ENCODE assay signal across 8 cellular contexts in the genomic region with DNA sequence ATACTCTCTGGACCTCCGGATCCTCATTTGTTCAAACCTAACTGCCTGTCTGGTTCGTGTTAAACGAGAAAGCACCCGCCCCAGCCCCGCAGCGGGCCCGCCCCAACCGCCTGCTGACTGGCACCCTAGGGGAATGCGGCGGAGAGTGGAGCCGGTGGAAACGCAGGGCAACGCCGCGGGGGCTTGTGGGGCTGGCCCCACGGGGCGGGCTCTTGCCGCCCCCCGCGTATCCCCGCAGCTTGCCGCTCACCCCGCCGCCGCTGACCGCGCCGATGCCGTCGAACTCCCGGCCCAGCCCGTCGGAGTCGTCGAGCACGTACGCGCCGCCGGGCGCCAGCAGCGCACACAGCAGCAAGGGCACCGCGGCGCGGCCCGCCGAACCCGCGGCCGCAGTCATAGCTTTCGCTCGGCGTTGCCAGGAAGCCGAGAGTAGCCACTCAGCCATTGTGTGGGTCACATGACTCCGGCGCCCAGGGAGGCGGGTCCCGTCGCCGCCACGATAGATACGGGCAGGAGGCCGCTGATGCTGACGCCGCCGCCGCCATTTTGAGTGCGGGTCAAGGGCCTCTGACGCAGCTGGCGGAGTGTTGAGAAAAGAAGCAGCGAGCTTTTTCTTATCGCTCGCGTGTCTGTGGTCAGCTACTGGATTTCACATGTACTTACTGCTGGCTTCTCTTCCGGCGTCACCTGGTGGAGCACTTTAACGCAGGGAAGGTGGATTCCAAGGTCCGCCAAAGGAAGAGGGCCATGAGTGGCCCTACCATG. TPM values are rescaled to one million over a fixed set of nuclear protein-coding genes. Genes with fewer than 3 reads are reported as not detected.
DNase-seq lines count a peak whose midpoint lies in the region; ATAC-seq, FAIRE-seq and TF ChIP-seq lines count a peak whose summit lies in the region.

A gene (minus strand): TSS at position 463 of the 765 bp plus-strand sequence. CDS start 18 bp downstream, at position 445.

- H3K4me3 ChIP-seq in neural cell (ENCODE audit: low read length), result peak within 1 kb of the TSS; percentile 71

- peak within 1 kb of the TSS; percentile 83 for H2AFZ ChIP-seq in neural cell (ENCODE audit: low read depth, low read length)

- peak within 1 kb of the TSS; percentile 54 for H3K27ac ChIP-seq in neural cell (ENCODE audit: low read length)

- no peaks in the 10 kb centered on the region for H3K79me2 ChIP-seq in neural cell (replicated peaks; ENCODE audit: insufficient read depth, low read length)

- peak within 1 kb of the TSS; percentile 98 to 99 for H3K27ac Mint-ChIP-seq in stimulated activated naive CD8-positive, alpha-beta T cell treated with anti-CD3 and anti-CD28 coated beads, Interleukin-15, amount 100 ng/mL, for 72 hours

- H3K9me3 Mint-ChIP-seq in stimulated activated naive CD8-positive, alpha-beta T cell treated with anti-CD3 and anti-CD28 coated beads, Interleukin-15, amount 100 ng/mL, for 72 hours, result no peaks in the 10 kb centered on the region

- peak; percentile 82 for ATAC-seq in GM21447 (IDR thresholded peaks at IDR 0.05; ENCODE audit: unreplicated experiment)
- peak; percentile 84 for ATAC-seq in stimulated activated naive CD8-positive, alpha-beta T cell treated with anti-CD3 and anti-CD28 coated beads, Interleukin-15, amount 100 ng/mL, for 72 hours

- no peaks in the 10 kb centered on the region for H3K9me3 ChIP-seq in neural cell (ENCODE audit: low read length)

- TF ChIP-seq RAD21 in Ishikawa (IDR thresholded peaks at IDR 0.05; ENCODE audit: low read depth) (no peak), neural cell (conservative IDR thresholded peaks at IDR 0.05) (no peak)

- peak within 1 kb of the TSS; percentile 27 for H3K4me2 ChIP-seq in neural cell (ENCODE audit: low read length)

- no peaks in the 10 kb centered on the region for H3K36me3 ChIP-seq in neural cell (ENCODE audit: insufficient read depth, low read length)

- no peaks in the 10 kb centered on the region for H3K27me3 ChIP-seq in neural cell (ENCODE audit: insufficient read depth, low read depth, low read length)

- peak within 1 kb of the TSS; percentile 66 for H3K9ac ChIP-seq in neural cell (ENCODE audit: low read length)

- H4K20me1 ChIP-seq in neural cell (ENCODE audit: insufficient read depth), result no peaks in the 10 kb centered on the region

- TF ChIP-seq EP300 in Ishikawa (IDR thresholded peaks at IDR 0.05; ENCODE audit: borderline replicate concordance) (no peak), neural cell (conservative IDR thresholded peaks at IDR 0.05; ENCODE audit: poor library complexity, severe bottlenecking) (peak; percentile 42)

- no peaks in the 10 kb centered on the region for H3K27me3 Mint-ChIP-seq in stimulated activated naive CD8-positive, alpha-beta T cell treated with anti-CD3 and anti-CD28 coated beads, Interleukin-15, amount 100 ng/mL, for 72 hours

- peaks cover 67% of the 10 kb centered on the region for H3K4me1 Mint-ChIP-seq in stimulated activated naive CD8-positive, alpha-beta T cell treated with anti-CD3 and anti-CD28 coated beads, Interleukin-15, amount 100 ng/mL, for 72 hours

- no peak for FAIRE-seq in D721Med (lab: Jason Lieb, UNC)

- H3K9me2 ChIP-seq in neural cell (ENCODE audit: insufficient read depth, low read length), result no peaks in the 10 kb centered on the region

- peak; percentile 51 for DNase-seq in D721Med (ENCODE audit: insufficient read length, low spot score)
- peak; percentile 44 for DNase-seq in SIG-M5 (lab: John Stamatoyannopoulos, UW)
- peak; percentile 91 for DNase-seq in activated gamma-delta T cell treated with anti-CD3 and anti-CD28 coated beads, Interleukin-2, amount 50 U/mL, for 16 hours (ENCODE audit: low read depth)
- DNase-seq in fibroblast of the conjunctiva (ENCODE audit: low read depth), result peak; percentile 79
- peak; percentile 96 to 99 for DNase-seq in stimulated activated naive CD8-positive, alpha-beta T cell treated with anti-CD3 and anti-CD28 coated beads, Interleukin-15, amount 100 ng/mL, for 72 hours

- peak within 1 kb of the TSS; percentile 93 to 94 for H3K4me3 Mint-ChIP-seq in stimulated activated naive CD8-positive, alpha-beta T cell treated with anti-CD3 and anti-CD28 coated beads, Interleukin-15, amount 100 ng/mL, for 72 hours

- H3F3A ChIP-seq in neural cell (ENCODE audit: insufficient read depth, low read length, poor library complexity, severe bottlenecking), result no peaks in the 10 kb centered on the region

- TF ChIP-seq CTCF in D721Med (IDR thresholded peaks at IDR 0.05; ENCODE audit: insufficient read depth, missing control alignments) (no peak), neural cell (IDR thresholded peaks at IDR 0.05; ENCODE audit: poor library complexity, severe bottlenecking) (peak; percentile 8)

TF ChIP-seq in Ishikawa, 13 proteins besides CTCF, POLR2A, EP300 and RAD21:
- TF ChIP-seq, protein P1, sequence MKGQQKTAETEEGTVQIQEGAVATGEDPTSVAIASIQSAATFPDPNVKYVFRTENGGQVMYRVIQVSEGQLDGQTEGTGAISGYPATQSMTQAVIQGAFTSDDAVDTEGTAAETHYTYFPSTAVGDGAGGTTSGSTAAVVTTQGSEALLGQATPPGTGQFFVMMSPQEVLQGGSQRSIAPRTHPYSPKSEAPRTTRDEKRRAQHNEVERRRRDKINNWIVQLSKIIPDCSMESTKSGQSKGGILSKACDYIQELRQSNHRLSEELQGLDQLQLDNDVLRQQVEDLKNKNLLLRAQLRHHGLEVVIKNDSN (IDR thresholded peaks at IDR 0.05), result peak; percentile 95
- TF ChIP-seq TCF12 (IDR thresholded peaks at IDR 0.05; ENCODE audit: low read depth) (no peak; the same call in 1 of the 2 replicates), CEBPB (IDR thresholded peaks at IDR 0.05) (no peak), TAF1 (IDR thresholded peaks at IDR 0.05; ENCODE audit: low read depth) (peak; percentile 49; the same call in 1 of the 2 replicates), YY1 (IDR thresholded peaks at IDR 0.05; ENCODE audit: low read depth) (peak; percentile 99), EGR1 (IDR thresholded peaks at IDR 0.05) (peak; percentile 74)
- TF ChIP-seq, protein P2, sequence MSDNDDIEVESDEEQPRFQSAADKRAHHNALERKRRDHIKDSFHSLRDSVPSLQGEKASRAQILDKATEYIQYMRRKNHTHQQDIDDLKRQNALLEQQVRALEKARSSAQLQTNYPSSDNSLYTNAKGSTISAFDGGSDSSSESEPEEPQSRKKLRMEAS (IDR thresholded peaks at IDR 0.05), result peak; percentile 84
TF ChIP-seq in Ishikawa: peak in this region for 5.

TF ChIP-seq in neural cell, 6 proteins besides CTCF, POLR2A, EP300 and RAD21:
- TF ChIP-seq MXI1 (conservative IDR thresholded peaks at IDR 0.05; ENCODE audit: poor library complexity, severe bottlenecking) (peak; percentile 23), POLR2AphosphoS5 (IDR thresholded peaks at IDR 0.05) (peak; percentile 34), EZH2 (IDR thresholded peaks at IDR 0.05; ENCODE audit: borderline replicate concordance, insufficient read depth, low read length, poor library complexity, severe bottlenecking) (no peak), TAF1 (IDR thresholded peaks at IDR 0.05; ENCODE audit: low read depth) (peak; percentile 32), SMC3 (conservative IDR thresholded peaks at IDR 0.05; ENCODE audit: poor library complexity) (no peak)
- TF ChIP-seq, protein P3, sequence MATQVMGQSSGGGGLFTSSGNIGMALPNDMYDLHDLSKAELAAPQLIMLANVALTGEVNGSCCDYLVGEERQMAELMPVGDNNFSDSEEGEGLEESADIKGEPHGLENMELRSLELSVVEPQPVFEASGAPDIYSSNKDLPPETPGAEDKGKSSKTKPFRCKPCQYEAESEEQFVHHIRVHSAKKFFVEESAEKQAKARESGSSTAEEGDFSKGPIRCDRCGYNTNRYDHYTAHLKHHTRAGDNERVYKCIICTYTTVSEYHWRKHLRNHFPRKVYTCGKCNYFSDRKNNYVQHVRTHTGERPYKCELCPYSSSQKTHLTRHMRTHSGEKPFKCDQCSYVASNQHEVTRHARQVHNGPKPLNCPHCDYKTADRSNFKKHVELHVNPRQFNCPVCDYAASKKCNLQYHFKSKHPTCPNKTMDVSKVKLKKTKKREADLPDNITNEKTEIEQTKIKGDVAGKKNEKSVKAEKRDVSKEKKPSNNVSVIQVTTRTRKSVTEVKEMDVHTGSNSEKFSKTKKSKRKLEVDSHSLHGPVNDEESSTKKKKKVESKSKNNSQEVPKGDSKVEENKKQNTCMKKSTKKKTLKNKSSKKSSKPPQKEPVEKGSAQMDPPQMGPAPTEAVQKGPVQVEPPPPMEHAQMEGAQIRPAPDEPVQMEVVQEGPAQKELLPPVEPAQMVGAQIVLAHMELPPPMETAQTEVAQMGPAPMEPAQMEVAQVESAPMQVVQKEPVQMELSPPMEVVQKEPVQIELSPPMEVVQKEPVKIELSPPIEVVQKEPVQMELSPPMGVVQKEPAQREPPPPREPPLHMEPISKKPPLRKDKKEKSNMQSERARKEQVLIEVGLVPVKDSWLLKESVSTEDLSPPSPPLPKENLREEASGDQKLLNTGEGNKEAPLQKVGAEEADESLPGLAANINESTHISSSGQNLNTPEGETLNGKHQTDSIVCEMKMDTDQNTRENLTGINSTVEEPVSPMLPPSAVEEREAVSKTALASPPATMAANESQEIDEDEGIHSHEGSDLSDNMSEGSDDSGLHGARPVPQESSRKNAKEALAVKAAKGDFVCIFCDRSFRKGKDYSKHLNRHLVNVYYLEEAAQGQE (IDR thresholded peaks at IDR 0.05; ENCODE audit: borderline replicate concordance), result peak; percentile 34

RNA-seq across cellular contexts. Expression of the gene that starts here (rescaled TPM):
- polyA plus RNA-seq in neural cell, result 42.6 and 46.9 TPM in 2 replicates
- 42.4 and 46.1 TPM in 2 replicates for polyA minus RNA-seq in neural cell

Comparison
In these comparisons a context has a peak if more than half of its experiments do, and no peak if none do; other contexts are left out.
1. Peak in every context shown above with its lines: DNase-seq, ATAC-seq, H3K4me3 ChIP-seq and H3K27ac ChIP-seq.
2. DNase-seq: peak in every context shown above with its lines; median percentile 98 in stimulated activated naive CD8-positive, alpha-beta T cell treated with anti-CD3 and anti-CD28 coated beads, Interleukin-15, amount 100 ng/mL, for 72 hours; 91 in activated gamma-delta T cell treated with anti-CD3 and anti-CD28 coated beads, Interleukin-2, amount 50 U/mL, for 16 hours; 79 in fibroblast of the conjunctiva; 51 in D721Med; 44 in SIG-M5.